Comparison of ENCODE assay signal across 17 cellular contexts in the genomic region with DNA sequence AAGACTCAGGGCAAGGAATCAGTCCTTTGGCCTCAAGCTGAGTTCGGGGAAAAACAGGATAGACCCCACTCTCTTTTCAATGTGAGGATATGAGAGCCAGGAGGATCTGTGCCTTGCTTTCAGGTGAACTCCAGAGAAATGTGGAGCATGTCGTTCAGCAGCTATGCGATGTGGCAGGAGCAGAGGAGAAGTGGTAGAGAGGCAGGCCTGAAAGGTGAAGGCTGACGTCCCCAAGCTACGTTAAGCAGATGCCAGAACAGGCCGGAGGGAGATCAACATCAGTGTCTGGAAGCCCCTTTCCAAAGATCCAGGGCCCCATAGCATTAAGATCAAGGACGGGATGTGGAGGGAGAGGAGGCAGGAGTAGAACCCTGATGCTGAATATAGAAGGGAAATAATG.
"Had no signal": no experiment of that assay in that cellular context is flagged by ENCODE, and none has a peak within 500 bp of the region (broad histone marks: within the 10 kb centered on the region; RNA-seq: fewer than 3 reads in every experiment).

No MANE protein-coding gene starts in this region.

- H3K4me1 Mint-ChIP-seq: naive thymus-derived CD8-positive, alpha-beta T cell had no signal

- H3K36me3 ChIP-seq: upper lobe of left lung had no signal

- DNase-seq: activated CD4-positive, alpha-beta T cell treated with anti-CD3 and anti-CD28 coated beads, Interleukin-2, amount 50 U/mL, for 4 hours; activated gamma-delta T cell treated with Interleukin-2 at 50 U/mL for 16 hours; activated T-cell treated with anti-CD3 and anti-CD28 coated beads for 4 hours; dermis blood vessel endothelial cell; effector memory CD4-positive, alpha-beta T cell; esophagus squamous epithelium; kidney; naive thymus-derived CD8-positive, alpha-beta T cell; occipital lobe; retina; small intestine; stimulated activated CD4-positive, alpha-beta T cell treated with anti-CD3 and anti-CD28 coated beads, Interleukin-4, amount 100 ng/mL, for 1 hour; stimulated activated naive CD8-positive, alpha-beta T cell treated with anti-CD3 and anti-CD28 coated beads, Interleukin-15, amount 100 ng/mL, for 72 hours had no signal

- H3K9me3 ChIP-seq: esophagus squamous epithelium, testis, upper lobe of left lung had no signal

- ATAC-seq: activated naive CD4-positive, alpha-beta T cell treated with anti-CD3 and anti-CD28 coated beads, Interleukin-2, amount 50 U/mL, for 72 hours; naive thymus-derived CD8-positive, alpha-beta T cell; stimulated activated naive CD8-positive, alpha-beta T cell treated with anti-CD3 and anti-CD28 coated beads, Interleukin-15, amount 100 ng/mL, for 72 hours had no signal

- H3K27me3 ChIP-seq: esophagus squamous epithelium, testis, upper lobe of left lung had no signal

- H3K27me3 Mint-ChIP-seq: naive thymus-derived CD8-positive, alpha-beta T cell; stimulated activated naive CD8-positive, alpha-beta T cell treated with anti-CD3 and anti-CD28 coated beads, Interleukin-15, amount 100 ng/mL, for 72 hours had no signal

- H3K27ac ChIP-seq: upper lobe of left lung had no signal

- H3K4me3 Mint-ChIP-seq: activated T-helper 1 cell treated with anti-CD3 and anti-CD28 coated beads, Interleukin-12 subunit alpha, Interleukin-12 subunit beta, Interleukin-2, Interleukin-4 antibody, amounts not matched to agents 30 ng/mL and 10 ng/mL and 1 ng/mL, durations not matched to agents 14 hours and 24 hours and 36 hours; naive thymus-derived CD8-positive, alpha-beta T cell; stimulated activated naive CD8-positive, alpha-beta T cell treated with anti-CD3 and anti-CD28 coated beads, Interleukin-15, amount 100 ng/mL, for 72 hours had no signal

- H3K27ac Mint-ChIP-seq: activated naive CD4-positive, alpha-beta T cell treated with anti-CD3 and anti-CD28 coated beads, Interleukin-2, amount 50 U/mL, for 72 hours; activated T-helper 1 cell treated with anti-CD3 and anti-CD28 coated beads, Interleukin-12 subunit alpha, Interleukin-12 subunit beta, Interleukin-2, Interleukin-4 antibody, amounts not matched to agents 30 ng/mL and 10 ng/mL and 1 ng/mL, durations not matched to agents 14 hours and 24 hours and 36 hours; stimulated activated naive CD8-positive, alpha-beta T cell treated with anti-CD3 and anti-CD28 coated beads, Interleukin-15, amount 100 ng/mL, for 72 hours had no signal

- H3K4me3 ChIP-seq: esophagus squamous epithelium, testis, upper lobe of left lung had no signal

- H3K9me3 Mint-ChIP-seq: activated naive CD4-positive, alpha-beta T cell treated with anti-CD3 and anti-CD28 coated beads, Interleukin-2, amount 50 U/mL, for 72 hours; activated T-helper 1 cell treated with anti-CD3 and anti-CD28 coated beads, Interleukin-12 subunit alpha, Interleukin-12 subunit beta, Interleukin-2, Interleukin-4 antibody, amounts not matched to agents 30 ng/mL and 10 ng/mL and 1 ng/mL, durations not matched to agents 14 hours and 24 hours and 36 hours; naive thymus-derived CD8-positive, alpha-beta T cell; stimulated activated naive CD8-positive, alpha-beta T cell treated with anti-CD3 and anti-CD28 coated beads, Interleukin-15, amount 100 ng/mL, for 72 hours had no signal

- H3K36me3 Mint-ChIP-seq: activated naive CD4-positive, alpha-beta T cell treated with anti-CD3 and anti-CD28 coated beads, Interleukin-2, amount 50 U/mL, for 72 hours; naive thymus-derived CD8-positive, alpha-beta T cell had no signal
